In the genomic region with DNA sequence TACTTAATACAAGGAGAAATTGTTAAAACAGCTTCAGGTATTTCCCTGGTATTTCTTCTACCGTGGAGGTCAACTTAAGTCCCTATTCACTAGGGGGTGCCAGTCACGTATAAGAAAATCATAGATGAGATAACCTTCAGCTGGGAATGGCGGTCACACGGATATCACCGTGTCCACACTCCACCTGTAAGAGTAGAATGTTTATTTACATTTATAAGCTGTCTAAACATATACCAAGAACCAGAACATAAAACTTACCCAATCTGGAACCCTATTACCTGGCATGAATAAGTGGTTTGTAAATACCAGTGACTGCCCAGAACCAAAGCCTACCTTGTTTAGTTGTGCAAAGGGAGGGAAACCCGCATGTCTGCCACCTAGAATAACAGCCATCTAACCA, we compare ENCODE assay signal across 8 cellular contexts. TPM values are rescaled to one million over a fixed set of nuclear protein-coding genes. Genes with fewer than 3 reads are reported as not detected.
DNase-seq lines count a peak whose midpoint lies in the region; ATAC-seq and TF ChIP-seq lines count a peak whose summit lies in the region.

No MANE protein-coding gene starts in this region.

- no peak overlapping the region for H3K4ac ChIP-seq in mesenchymal stem cell (ENCODE audit: low read depth in 1 of 2, low read length in 2 of 2)

- no peak overlapping the region for H2BK120ac ChIP-seq in mesenchymal stem cell (ENCODE audit: low read depth, low read length)

- H3K27ac ChIP-seq in mesenchymal stem cell (ENCODE audit: low read length, poor library complexity, severe bottlenecking) (no peak overlapping the region), aorta (ENCODE audit: low read depth in 1 of 2, low read length in 2 of 2) (no peak overlapping the region)

- intact Hi-C loops in aorta (cut with DNase I) = loop anchor here (5.0 kb wide), 2 partner anchors 53 to 143 kb away; a partner anchor contains a TSS

- H3K79me1 ChIP-seq in mesenchymal stem cell (replicated peaks; ENCODE audit: low read length, poor library complexity, severe bottlenecking) = peaks cover 5% of the 10 kb centered on the region

- H3K36me3 ChIP-seq in mesenchymal stem cell (ENCODE audit: control insufficient read depth in 1 of 2, insufficient read depth in 2 of 2, low read depth in 1 of 2, low read length in 2 of 2) (no peaks in the 10 kb centered on the region), aorta (ENCODE audit: control insufficient read depth in 1 of 2, insufficient read depth in 2 of 2, low read length in 1 of 2) (no peaks in the 10 kb centered on the region)

- no peak overlapping the region for H2AK5ac ChIP-seq in mesenchymal stem cell (ENCODE audit: low read length, severe bottlenecking)

- peaks cover 13 to 30% (median 25%) of the 10 kb centered on the region in 3 donors for H3K4me1 Mint-ChIP-seq in T-cell

- no peak overlapping the region for H3K14ac ChIP-seq in mesenchymal stem cell (ENCODE audit: low read length in 2 of 2)

- no peak overlapping the region for H3K18ac ChIP-seq in mesenchymal stem cell (ENCODE audit: low read depth in 1 of 2, low read length in 2 of 2)

- ATAC-seq in HG02610 (IDR thresholded peaks at IDR 0.05; ENCODE audit: unreplicated experiment) = peak; percentile 52
- peak in 2 of 4 experiments; percentile 21 to 34 for ATAC-seq in T-cell (replicated peaks in 1 of 4)
- no peak for ATAC-seq in aorta (ENCODE audit: low FRiP score)

- H3K4me3 ChIP-seq in choroid plexus epithelial cell (ENCODE audit: low read depth, low read length) (no peak overlapping the region), mesenchymal stem cell (ENCODE audit: insufficient read depth in 1 of 2, low read depth in 1 of 2, low read length in 2 of 2) (no peak overlapping the region), aorta (ENCODE audit: low read length in 2 of 2) (no peak overlapping the region)

- DNase-seq in ACHN (peak; percentile 79), GM10248 (ENCODE audit: extremely low spot score) (peak; percentile 28), NCI-H1436 treated with DMSO at 0.1 percent for 48 hours (lab: John Stamatoyannopoulos, UW) (peak; percentile 46), T-cell (peak in 28 of 34 experiments; percentile 16 to 73 (median 40)), choroid plexus epithelial cell (ENCODE audit: low read depth) (peak; percentile 90), mesenchymal stem cell (peak; percentile 73), aorta (no peak)

- H2BK15ac ChIP-seq in mesenchymal stem cell (ENCODE audit: low read depth, poor library complexity, severe bottlenecking) = no peak overlapping the region

- no peaks in the 10 kb centered on the region for H3K36me3 Mint-ChIP-seq in T-cell

- H3K4me3 Mint-ChIP-seq in T-cell = no peak overlapping the region

- H3K23ac ChIP-seq in mesenchymal stem cell (ENCODE audit: low read length in 2 of 2) = no peak overlapping the region

- CTCF ChIA-PET in GM10248 (lab: Yijun Ruan, JAX) (interaction anchor here (0.6 to 3.3 kb wide), 40 partner anchors 12 to 1804 kb away, joined by 3 to 78 read pairs (median 4); a partner anchor contains a TSS), T-cell (lab: Charles Lee) (interaction anchor here (0.6 to 2.4 kb wide), 38 partner anchors 9 to 1807 kb away, joined by 3 to 35 read pairs (median 5); a partner anchor contains a TSS)

- H3K4me2 ChIP-seq in mesenchymal stem cell (ENCODE audit: low read length, poor library complexity, severe bottlenecking) = no peak overlapping the region

- POLR2A ChIA-PET in GM10248 (lab: Yijun Ruan, JAX) = no interaction called here
- POLR2A ChIA-PET in T-cell (lab: Charles Lee) = interaction anchor here in 1 of 2 donors (1.1 kb wide), 1 partner anchor 36 kb away, joined by 3 read pairs; no protein-coding TSS in a partner anchor

- H3K9me3 ChIP-seq in mesenchymal stem cell (ENCODE audit: control insufficient read depth, low read length) = no peaks in the 10 kb centered on the region
- no peaks in the 10 kb centered on the region for H3K9me3 ChIP-seq in aorta (ENCODE audit: control insufficient read depth, low read length)

- in situ Hi-C loops in ACHN (cut with HindIII; ENCODE audit: low pct_ligation_motif_present, low pct_unique_long_range_greater_than_20kb, low sequenced_read_pairs) = no loop called here

- TF ChIP-seq CTCF in GM10248 (IDR thresholded peaks at IDR 0.05; ENCODE audit: control extremely low read depth, extremely low read depth, low read depth, missing control alignments) (peak; percentile 71), choroid plexus epithelial cell (conservative IDR thresholded peaks at IDR 0.05; ENCODE audit: low read depth, low read length) (peak; percentile 75)

- no peak overlapping the region for H4K91ac ChIP-seq in mesenchymal stem cell (ENCODE audit: low read length)

- H4K8ac ChIP-seq in mesenchymal stem cell (ENCODE audit: low read length) = no peak overlapping the region

- H2BK12ac ChIP-seq in mesenchymal stem cell (ENCODE audit: low read length in 2 of 2) = no peak overlapping the region

- no peak overlapping the region for H2AFZ ChIP-seq in mesenchymal stem cell (ENCODE audit: low read depth, low read length)

- H3K9ac ChIP-seq in mesenchymal stem cell (ENCODE audit: low read length) = no peak overlapping the region

- H3K4me1 ChIP-seq in mesenchymal stem cell (ENCODE audit: control insufficient read depth, insufficient read depth, low read depth, low read length) = peaks cover 12% of the 10 kb centered on the region
- no peaks in the 10 kb centered on the region for H3K4me1 ChIP-seq in aorta (ENCODE audit: control insufficient read depth in 1 of 2, insufficient read depth in 2 of 2, low read length in 2 of 2)

- 38% methylated on average over 3 of the region's 6 CpGs for WGBS in mesenchymal stem cell
- 18 to 20% methylated on average over 6 of the region's 6 CpGs for WGBS in aorta, 2 donors

- H3K27ac Mint-ChIP-seq in T-cell = peak overlapping the region; percentile 23 to 43

- peaks cover 0 to 6% of the 10 kb centered on the region in 2 experiments for H3K27me3 ChIP-seq in mesenchymal stem cell (ENCODE audit: control insufficient read depth in 1 of 2, insufficient read depth in 1 of 2, low read length in 2 of 2)
- H3K27me3 ChIP-seq in aorta (ENCODE audit: control insufficient read depth in 1 of 2, insufficient read depth in 2 of 2, low read length in 1 of 2) = no peaks in the 10 kb centered on the region

- peaks cover 5 to 33% of the 10 kb centered on the region in 2 donors for H3K27me3 Mint-ChIP-seq in T-cell

- H2BK5ac ChIP-seq in mesenchymal stem cell (ENCODE audit: low read depth, low read length, poor library complexity, severe bottlenecking) = no peak overlapping the region

- H3K9me3 Mint-ChIP-seq in T-cell = no peaks in the 10 kb centered on the region

RNA-seq across cellular contexts. Expression of a gene that starts 1.9 kb away (rescaled TPM):
- total RNA-seq in T-cell = 1 to 10 TPM in 3 of 5 donors, under 1 TPM in 2; 0.58 to 2.6 (median 1.6) TPM
- polyA plus RNA-seq in mesenchymal stem cell (2013, experiment 1 of 2) = 10.7 TPM
- polyA plus RNA-seq in mesenchymal stem cell (2013, experiment 2 of 2) = 11.6 TPM
- 1 to 10 TPM; 2.4 to 3.3 TPM for total RNA-seq in aorta
- 1 to 10 TPM; 1.6 to 2.3 TPM for polyA plus RNA-seq in aorta

RNA-seq across cellular contexts. Expression of a gene that starts 55.2 kb away (rescaled TPM):
- 1 to 10 TPM in 2 of 5 donors, under 1 TPM in 3; 0.38 to 1.2 (median 0.55) TPM for total RNA-seq in T-cell
- 3.1 TPM for polyA plus RNA-seq in mesenchymal stem cell (2013, experiment 1 of 2)
- 3.3 TPM for polyA plus RNA-seq in mesenchymal stem cell (2013, experiment 2 of 2)
- total RNA-seq in aorta = under 1 TPM; 0.45 to 0.84 TPM
- polyA plus RNA-seq in aorta = 1 to 10 TPM in 1 of 2 donors, not detected in 1; 1.6 TPM

Comparison
In these comparisons a context has a peak if more than half of its experiments do, and no peak if none do; other contexts are left out.
1. DNase-seq: peak in ACHN (single experiment), GM10248 (single experiment), NCI-H1436 treated with DMSO at 0.1 percent for 48 hours (single experiment), T-cell (28 of 34), choroid plexus epithelial cell (single experiment) and mesenchymal stem cell (single experiment); none in aorta (0 of 2).